ENCODE assay signal across 30 cellular contexts in genomic region chr6:155538708-155539107, GRCh38.
"Had no signal": no experiment of that assay in that cellular context is flagged by ENCODE, and none has a peak within 500 bp of the region (broad histone marks: within the 10 kb centered on the region; RNA-seq: fewer than 3 reads in every experiment).

No MANE protein-coding gene starts in this region.

- H3K4me3 ChIP-seq: ascending aorta, colonic mucosa, esophagus squamous epithelium, gastroesophageal sphincter, heart right ventricle had no signal

- FAIRE-seq: endometrium, endothelial cell of umbilical vein had no signal

- H3K4me1 ChIP-seq: ascending aorta, colonic mucosa, esophagus squamous epithelium, gastroesophageal sphincter, heart right ventricle had no signal

- H3K9me3 ChIP-seq: colonic mucosa had no signal

- H3K27ac ChIP-seq: ascending aorta, brain microvascular endothelial cell, colonic mucosa, epithelial cell of prostate, esophagus squamous epithelium, gastroesophageal sphincter, heart right ventricle had no signal

- ATAC-seq: activated CD4-positive, alpha-beta T cell treated with anti-CD3 and anti-CD28 coated beads for 36 hours; activated CD8-positive, alpha-beta memory T cell treated with anti-CD3 and anti-CD28 coated beads, Interleukin-2, amount 10 ng/mL, durations not matched to agents 7 days and 5 days; activated CD8-positive, alpha-beta T cell treated with anti-CD3 and anti-CD28 coated beads, Interleukin-2, amount 10 ng/mL, durations not matched to agents 7 days and 5 days; activated naive CD4-positive, alpha-beta T cell treated with anti-CD3 and anti-CD28 coated beads, Interleukin-2, amount 50 U/mL, for 72 hours; gastroesophageal sphincter; heart right ventricle; T-helper 17 cell had no signal

- DNase-seq: activated CD4-positive, alpha-beta memory T cell treated with anti-CD3 and anti-CD28 coated beads for 36 hours; activated CD4-positive, alpha-beta T cell treated with anti-CD3 and anti-CD28 coated beads for 36 hours; activated CD4-positive, alpha-beta T cell treated with anti-CD3 and anti-CD28 coated beads, Interleukin-2, amount 10 ng/mL, durations not matched to agents 24 days and 14 days; activated CD4-positive, CD25-positive, alpha-beta regulatory T cell; activated CD4-positive, CD25-positive, alpha-beta regulatory T cell treated with anti-CD3 and anti-CD28 coated beads, Interleukin-2, amount 50 U/mL, for 72 hours; activated CD8-positive, alpha-beta memory T cell treated with anti-CD3 and anti-CD28 coated beads, Interleukin-2, amount 10 ng/mL, durations not matched to agents 7 days and 5 days; activated CD8-positive, alpha-beta memory T cell treated with anti-CD3 and anti-CD28 coated beads, Interleukin-2, amount 50 U/mL, for 4 hours; activated CD8-positive, alpha-beta T cell treated with anti-CD3 and anti-CD28 coated beads, Interleukin-2, amount 10 ng/mL, durations not matched to agents 7 days and 5 days; activated gamma-delta T cell; activated naive CD4-positive, alpha-beta T cell; activated naive CD4-positive, alpha-beta T cell treated with anti-CD3 and anti-CD28 coated beads, Interleukin-2, amount 10 ng/mL, durations not matched to agents 7 days and 5 days; activated naive CD8-positive, alpha-beta T cell treated with anti-CD3 and anti-CD28 coated beads, Interleukin-2, amount 10 ng/mL, durations not matched to agents 7 days and 5 days; activated T-cell treated with anti-CD3 and anti-CD28 coated beads, Interleukin-2, amount 50 U/mL, for 1 hour; activated T-cell treated with anti-CD3 and anti-CD28 coated beads, Interleukin-2, amount 50 U/mL, for 48 hours; brain microvascular endothelial cell; central memory CD4-positive, alpha-beta T cell; cerebellar nuclear complex; colonic mucosa; effector CD8-positive, alpha-beta T cell; esophagus squamous epithelium; foreskin melanocyte; heart right ventricle; T-helper 1 cell; T-helper 17 cell had no signal

- H3K36me3 ChIP-seq: ascending aorta, brain microvascular endothelial cell, colonic mucosa, esophagus squamous epithelium, gastroesophageal sphincter, heart right ventricle had no signal

- H3K27me3 ChIP-seq: ascending aorta, brain microvascular endothelial cell, colonic mucosa, esophagus squamous epithelium, gastroesophageal sphincter, heart right ventricle had no signal
